1 cellular context compared by ENCODE assay signal in the genomic region with DNA sequence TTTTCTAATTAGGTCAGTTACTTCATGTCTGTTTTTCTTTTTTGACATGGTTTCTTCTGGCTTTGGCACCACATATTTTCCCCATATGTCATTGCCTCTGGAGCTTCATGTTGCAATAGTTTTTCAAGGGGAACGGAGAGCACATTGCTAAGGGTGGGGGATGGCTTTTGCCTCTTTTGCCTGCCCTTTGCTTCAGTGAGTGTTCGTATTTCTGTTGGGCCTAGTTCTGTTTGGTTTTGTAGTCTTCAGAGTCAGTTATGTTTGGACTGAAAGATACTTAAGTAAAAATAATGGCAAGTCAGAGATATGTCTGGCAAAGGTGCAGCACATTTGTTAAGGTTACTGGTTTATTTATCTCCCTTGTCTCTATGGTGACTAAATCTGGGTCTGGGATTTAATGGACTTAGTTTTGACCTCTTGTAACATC.
TF ChIP-seq lines count a peak whose summit lies in the region.

No MANE protein-coding gene starts in this region.

TF ChIP-seq in IMR-90, 13 proteins besides CTCF, POLR2A, EP300 and RAD21 (continued from another document):
- TF ChIP-seq CHD1 (IDR thresholded peaks at IDR 0.05; ENCODE audit: low read depth, low read length) (no peak), CEBPB (IDR thresholded peaks at IDR 0.05; ENCODE audit: low read depth, low read length) (peak; percentile 97), NFE2L2 (IDR thresholded peaks at IDR 0.05; ENCODE audit: low read depth, low read length) (no peak), BHLHE40 (IDR thresholded peaks at IDR 0.05; ENCODE audit: low read depth, low read length) (no peak), ELK1 (IDR thresholded peaks at IDR 0.05; ENCODE audit: borderline replicate concordance, low read depth, low read length) (no peak), MXI1 (IDR thresholded peaks at IDR 0.05; ENCODE audit: borderline replicate concordance, low read depth, low read length) (no peak), MAFK (IDR thresholded peaks at IDR 0.05; ENCODE audit: low read depth, low read length) (no peak), FOS (IDR thresholded peaks at IDR 0.05; ENCODE audit: low read depth, low read length) (0 out of 2 replicates have a peak, but pooled peaks have one; percentile 3), MAZ (IDR thresholded peaks at IDR 0.05; ENCODE audit: borderline replicate concordance, low read depth, low read length) (no peak), RFX5 (IDR thresholded peaks at IDR 0.05; ENCODE audit: low read depth, low read length) (no peak)
- TF ChIP-seq, protein P1, sequence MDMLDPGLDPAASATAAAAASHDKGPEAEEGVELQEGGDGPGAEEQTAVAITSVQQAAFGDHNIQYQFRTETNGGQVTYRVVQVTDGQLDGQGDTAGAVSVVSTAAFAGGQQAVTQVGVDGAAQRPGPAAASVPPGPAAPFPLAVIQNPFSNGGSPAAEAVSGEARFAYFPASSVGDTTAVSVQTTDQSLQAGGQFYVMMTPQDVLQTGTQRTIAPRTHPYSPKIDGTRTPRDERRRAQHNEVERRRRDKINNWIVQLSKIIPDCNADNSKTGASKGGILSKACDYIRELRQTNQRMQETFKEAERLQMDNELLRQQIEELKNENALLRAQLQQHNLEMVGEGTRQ (IDR thresholded peaks at IDR 0.05; ENCODE audit: low read depth, low read length): no peak
